9 cellular contexts compared by ENCODE assay signal in genomic region chr5:10631597-10631996, GRCh38.
DNase-seq lines count a peak whose midpoint lies in the region; ATAC-seq and TF ChIP-seq lines count a peak whose summit lies in the region.
"Had no signal": no experiment of that assay in that cellular context is flagged by ENCODE, and none has a peak within 500 bp of the region (broad histone marks: within the 10 kb centered on the region; RNA-seq: fewer than 3 reads in every experiment).

No MANE protein-coding gene starts in this region.

- no peaks in the 10 kb centered on the region for H3K9me3 ChIP-seq in right cardiac atrium (ENCODE audit: control insufficient read depth, low read length)

- intact Hi-C loops in right cardiac atrium (cut with DNase I), result no loop called here

- no peaks in the 10 kb centered on the region for H3K9me3 Mint-ChIP-seq in immature natural killer cell

- ATAC-seq in GM18505 (IDR thresholded peaks at IDR 0.05; ENCODE audit: unreplicated experiment), result peak; percentile 1
- ATAC-seq in GM21526 (IDR thresholded peaks at IDR 0.05; ENCODE audit: low FRiP score, unreplicated experiment), result peak; percentile 5
- peak; percentile 1 for ATAC-seq in HG03520 (IDR thresholded peaks at IDR 0.05; ENCODE audit: unreplicated experiment)
- ATAC-seq in right cardiac atrium, result no peak
- ATAC-seq in GM19467 (IDR thresholded peaks at IDR 0.05; ENCODE audit: unreplicated experiment), result no peak

- H3K27ac Mint-ChIP-seq in immature natural killer cell, result peak overlapping the region in 3 of 6 donors; percentile 38 to 81 (median 52)

- peak overlapping the region in 3 of 5 donors; percentile 33 to 64 (median 38) for H3K4me3 Mint-ChIP-seq in immature natural killer cell

- peaks cover 4 to 6% (median 5%) of the 10 kb centered on the region in 3 donors for H3K27me3 Mint-ChIP-seq in immature natural killer cell (ENCODE audit: low read depth in 3 of 3)

- TF ChIP-seq POLR2A in GM18505 (IDR thresholded peaks at IDR 0.05; ENCODE audit: borderline replicate concordance, extremely low read depth, insufficient read depth, insufficient read length), result no peak

- DNase-seq in immature natural killer cell (no peak), right cardiac atrium (no peak), T1000 (lab: John Stamatoyannopoulos, UW) (no peak), SKM-1 treated with dmso at 0.1 percent for 144 hours (lab: John Stamatoyannopoulos, UW; ENCODE audit: unreplicated experiment) (no peak)
- DNase-seq: NCI-H226 had no signal

- H3K36me3 Mint-ChIP-seq in immature natural killer cell, result peaks cover 0 to 4% (median 0%) of the 10 kb centered on the region in 3 donors

- peaks cover 40 to 48% of the 10 kb centered on the region in 2 donors for H3K4me1 Mint-ChIP-seq in immature natural killer cell

- H3K4me3 ChIP-seq in right cardiac atrium (ENCODE audit: low read length), result no peak overlapping the region

- no peak overlapping the region for H3K27ac ChIP-seq in right cardiac atrium (ENCODE audit: low read length)

- H3K4me1 ChIP-seq in right cardiac atrium (ENCODE audit: control insufficient read depth, insufficient read depth, low read length), result peaks cover 2% of the 10 kb centered on the region

- 89% methylated on average over 15 of the region's 15 CpGs for WGBS in right cardiac atrium

- H3K27me3 ChIP-seq in right cardiac atrium (ENCODE audit: control insufficient read depth, insufficient read depth), result no peaks in the 10 kb centered on the region

Comparison
In these comparisons a context has a peak if more than half of its experiments do, and no peak if none do; other contexts are left out.
1. ATAC-seq: peak in GM18505 (single experiment), GM21526 (single experiment) and HG03520 (single experiment); none in right cardiac atrium (0 of 2) and GM19467 (single experiment).